In the genomic region with DNA sequence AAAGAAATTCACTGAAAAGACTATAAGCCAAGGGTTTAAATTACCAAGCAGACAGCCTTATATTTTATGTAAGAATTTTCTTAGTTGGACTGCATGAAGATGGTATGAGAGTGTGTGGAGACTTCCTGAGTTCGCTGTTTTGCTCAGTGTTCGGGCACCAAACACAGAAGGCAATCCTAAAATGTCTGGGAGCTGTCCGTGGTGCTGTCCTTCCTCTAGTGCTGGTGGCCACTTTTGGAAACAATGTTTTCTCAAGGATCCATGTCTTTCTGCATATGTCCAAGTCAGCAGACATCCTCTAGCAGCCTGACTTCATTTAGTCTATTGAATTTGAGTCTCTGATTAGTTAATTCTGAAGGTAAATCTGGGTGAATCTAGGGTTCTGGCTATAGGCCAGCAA, we compare ENCODE assay signal across 11 cellular contexts.
DNase-seq lines count a peak whose midpoint lies in the region; ATAC-seq, FAIRE-seq and TF ChIP-seq lines count a peak whose summit lies in the region.
"Had no signal": no experiment of that assay in that cellular context is flagged by ENCODE, and none has a peak within 500 bp of the region (broad histone marks: within the 10 kb centered on the region; RNA-seq: fewer than 3 reads in every experiment).

No MANE protein-coding gene starts in this region.

- no peak for TF ChIP-seq RAD21 in Ishikawa (IDR thresholded peaks at IDR 0.05; ENCODE audit: low read depth)

- DNase-seq in Calu3 (peak; percentile 56), adrenal gland (peak in 5 of 7 donors; percentile 16 to 33 (median 22)), keratinocyte (ENCODE audit: low read depth, low spot score) (no peak), NCI-H524 (lab: John Stamatoyannopoulos, UW) (no peak)
- DNase-seq in effector memory CD8-positive, alpha-beta T cell, result no peak
- DNase-seq: NCI-H510A had no signal

- dilution Hi-C loops in keratinocyte (cut with MboI; ENCODE audit: extremely low pct_ligation_motif_present, low sequenced_read_pairs), result no loop called here

- H3K9me3 Mint-ChIP-seq in Calu3 (ENCODE audit: low read depth, unreplicated experiment), result no peaks in the 10 kb centered on the region
- H3K9me3 Mint-ChIP-seq in effector memory CD8-positive, alpha-beta T cell, result peaks cover 1 to 6% of the 10 kb centered on the region in 2 donors

- 26 to 65% (median 36%) methylated on average over 2 to 3 of the region's 3 CpGs for WGBS in adrenal gland, 4 donors

- H2AFZ ChIP-seq in keratinocyte (ENCODE audit: control insufficient read depth, low read length), result no peak overlapping the region

- no peaks in the 10 kb centered on the region for H3K9me3 ChIP-seq in adrenal gland (replicated peaks in 1 of 3)
- H3K9me3 ChIP-seq in keratinocyte (ENCODE audit: control insufficient read depth, low read depth, low read length), result no peaks in the 10 kb centered on the region

- TF ChIP-seq POLR2A in adrenal gland (IDR thresholded peaks at IDR 0.05), result no peak

- H3K27ac ChIP-seq in adrenal gland (no peak overlapping the region), keratinocyte (ENCODE audit: control insufficient read depth, insufficient read depth, low read length) (no peak overlapping the region)

- no peak overlapping the region for H3K4me2 ChIP-seq in keratinocyte (ENCODE audit: control insufficient read depth, extremely low read depth, insufficient read depth, low read depth, low read length)

- ATAC-seq in effector memory CD8-positive, alpha-beta T cell (replicated peaks), result no peak
- ATAC-seq in GM18511 (IDR thresholded peaks at IDR 0.05; ENCODE audit: unreplicated experiment), result no peak
- ATAC-seq in HG03135 (IDR thresholded peaks at IDR 0.05; ENCODE audit: unreplicated experiment), result no peak

- intact Hi-C loops in Calu3 (cut with micrococcal nuclease; ENCODE audit: unreplicated experiment) (no loop called here), adrenal gland (cut with DNase I) (no loop called here)

- H3K79me2 ChIP-seq in keratinocyte (ENCODE audit: control insufficient read depth, insufficient read depth, low read length), result no peaks in the 10 kb centered on the region

- H3K4me1 Mint-ChIP-seq in Calu3 (ENCODE audit: low read depth, unreplicated experiment), result peaks cover 9% of the 10 kb centered on the region
- H3K4me1 Mint-ChIP-seq in effector memory CD8-positive, alpha-beta T cell (ENCODE audit: low read depth in 2 of 2), result no peaks in the 10 kb centered on the region

- H3K27me3 ChIP-seq in adrenal gland (peaks cover 4% of the 10 kb centered on the region), keratinocyte (ENCODE audit: control insufficient read depth, extremely low read depth, insufficient read depth, low read length) (no peaks in the 10 kb centered on the region)

- H3K27me3 Mint-ChIP-seq in Calu3 (ENCODE audit: unreplicated experiment), result peaks cover 38% of the 10 kb centered on the region
- H3K27me3 Mint-ChIP-seq in effector memory CD8-positive, alpha-beta T cell, result peaks cover 27 to 29% of the 10 kb centered on the region in 2 donors

- TF ChIP-seq EP300 in Ishikawa (IDR thresholded peaks at IDR 0.05; ENCODE audit: borderline replicate concordance), result no peak

- no peaks in the 10 kb centered on the region for H3K9me1 ChIP-seq in keratinocyte (ENCODE audit: control insufficient read depth, extremely low read depth, insufficient read depth, low read length)

- FAIRE-seq in keratinocyte (lab: Jason Lieb, UNC), result peak; percentile 74
- FAIRE-seq: islet of Langerhans, TTC549 had no signal

- no peak overlapping the region for H3K4me3 ChIP-seq in adrenal gland
- H3K4me3 ChIP-seq in keratinocyte (ENCODE audit: control insufficient read depth in 2 of 3, extremely low read depth in 1 of 3, insufficient read depth in 2 of 3, low read depth in 1 of 3, low read length in 3 of 3), result no peak overlapping the region

- H4K20me1 ChIP-seq in keratinocyte (ENCODE audit: control insufficient read depth, extremely low read depth, insufficient read depth, low read length), result no peaks in the 10 kb centered on the region

- H3K36me3 Mint-ChIP-seq in Calu3 (ENCODE audit: insufficient read depth, unreplicated experiment), result no peaks in the 10 kb centered on the region
- H3K36me3 Mint-ChIP-seq in effector memory CD8-positive, alpha-beta T cell (ENCODE audit: insufficient read depth), result no peaks in the 10 kb centered on the region

- CTCF ChIA-PET in Calu3 (lab: Charles Lee), result interaction anchor here (1.3 kb wide), 1 partner anchor 21 kb away, joined by 5 read pairs; no protein-coding TSS in a partner anchor

- H3K4me1 ChIP-seq in adrenal gland (replicated peaks in 1 of 2), result no peaks in the 10 kb centered on the region
- H3K4me1 ChIP-seq in keratinocyte (ENCODE audit: control insufficient read depth, extremely low read depth, insufficient read depth, low read length), result peaks cover 3% of the 10 kb centered on the region

- no TSS peak for BruUV-seq in Calu3 (replicated peaks; lab: Mats Ljungman, UMichigan)

- H3K4me3 Mint-ChIP-seq in Calu3 (ENCODE audit: low read depth, unreplicated experiment), result no peak overlapping the region
- H3K4me3 Mint-ChIP-seq in effector memory CD8-positive, alpha-beta T cell, result no peak overlapping the region

- H3K36me3 ChIP-seq in adrenal gland (replicated peaks in 1 of 2) (no peaks in the 10 kb centered on the region), keratinocyte (ENCODE audit: control insufficient read depth in 2 of 2, extremely low read depth in 1 of 2, insufficient read depth in 2 of 2, low read length in 2 of 2) (no peaks in the 10 kb centered on the region)

- TF ChIP-seq CTCF in Calu3 (IDR thresholded peaks at IDR 0.05; ENCODE audit: unreplicated experiment), result no peak
- no peak for TF ChIP-seq CTCF in adrenal gland (IDR thresholded peaks at IDR 0.05)
- no peak for TF ChIP-seq CTCF in keratinocyte (optimal IDR thresholded peaks at IDR 0.05 in 1 of 3, IDR thresholded peaks at IDR 0.05 in 1 of 3, conservative IDR thresholded peaks at IDR 0.05 in 1 of 3; ENCODE audit: extremely low read depth in 1 of 3, insufficient read depth in 2 of 3, low read length in 3 of 3)

- H3K9ac ChIP-seq in keratinocyte (ENCODE audit: control insufficient read depth, extremely low read depth, insufficient read depth, low read length), result no peak overlapping the region

- no peak overlapping the region for H3K27ac Mint-ChIP-seq in Calu3 (ENCODE audit: unreplicated experiment)
- no peak overlapping the region for H3K27ac Mint-ChIP-seq in effector memory CD8-positive, alpha-beta T cell

TF ChIP-seq in Ishikawa, 13 proteins besides CTCF, POLR2A, EP300 and RAD21:
- no peak for TF ChIP-seq NFIC (IDR thresholded peaks at IDR 0.05)
- TF ChIP-seq, protein P1, sequence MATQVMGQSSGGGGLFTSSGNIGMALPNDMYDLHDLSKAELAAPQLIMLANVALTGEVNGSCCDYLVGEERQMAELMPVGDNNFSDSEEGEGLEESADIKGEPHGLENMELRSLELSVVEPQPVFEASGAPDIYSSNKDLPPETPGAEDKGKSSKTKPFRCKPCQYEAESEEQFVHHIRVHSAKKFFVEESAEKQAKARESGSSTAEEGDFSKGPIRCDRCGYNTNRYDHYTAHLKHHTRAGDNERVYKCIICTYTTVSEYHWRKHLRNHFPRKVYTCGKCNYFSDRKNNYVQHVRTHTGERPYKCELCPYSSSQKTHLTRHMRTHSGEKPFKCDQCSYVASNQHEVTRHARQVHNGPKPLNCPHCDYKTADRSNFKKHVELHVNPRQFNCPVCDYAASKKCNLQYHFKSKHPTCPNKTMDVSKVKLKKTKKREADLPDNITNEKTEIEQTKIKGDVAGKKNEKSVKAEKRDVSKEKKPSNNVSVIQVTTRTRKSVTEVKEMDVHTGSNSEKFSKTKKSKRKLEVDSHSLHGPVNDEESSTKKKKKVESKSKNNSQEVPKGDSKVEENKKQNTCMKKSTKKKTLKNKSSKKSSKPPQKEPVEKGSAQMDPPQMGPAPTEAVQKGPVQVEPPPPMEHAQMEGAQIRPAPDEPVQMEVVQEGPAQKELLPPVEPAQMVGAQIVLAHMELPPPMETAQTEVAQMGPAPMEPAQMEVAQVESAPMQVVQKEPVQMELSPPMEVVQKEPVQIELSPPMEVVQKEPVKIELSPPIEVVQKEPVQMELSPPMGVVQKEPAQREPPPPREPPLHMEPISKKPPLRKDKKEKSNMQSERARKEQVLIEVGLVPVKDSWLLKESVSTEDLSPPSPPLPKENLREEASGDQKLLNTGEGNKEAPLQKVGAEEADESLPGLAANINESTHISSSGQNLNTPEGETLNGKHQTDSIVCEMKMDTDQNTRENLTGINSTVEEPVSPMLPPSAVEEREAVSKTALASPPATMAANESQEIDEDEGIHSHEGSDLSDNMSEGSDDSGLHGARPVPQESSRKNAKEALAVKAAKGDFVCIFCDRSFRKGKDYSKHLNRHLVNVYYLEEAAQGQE (IDR thresholded peaks at IDR 0.05; ENCODE audit: low read depth), result peak; percentile 93
- TF ChIP-seq FOXM1 (IDR thresholded peaks at IDR 0.05; ENCODE audit: borderline replicate concordance, low read depth), result no peak
- TF ChIP-seq CEBPB (IDR thresholded peaks at IDR 0.05), result no peak

Comparison
In these comparisons a context has a peak if more than half of its experiments do, and no peak if none do; other contexts are left out.
1. DNase-seq: peak in Calu3 (single experiment) and adrenal gland (5 of 7); none in keratinocyte (single experiment), effector memory CD8-positive, alpha-beta T cell (0 of 3) and NCI-H524 (0 of 2).